In genomic region chr11:34850339-34850738, GRCh38 we compare ENCODE assay signal across 31 cellular contexts.
DNase-seq lines count a peak whose midpoint lies in the region; ATAC-seq, FAIRE-seq and TF ChIP-seq lines count a peak whose summit lies in the region.
"Had no signal": no experiment of that assay in that cellular context is flagged by ENCODE, and none has a peak within 500 bp of the region (broad histone marks: within the 10 kb centered on the region; RNA-seq: fewer than 3 reads in every experiment).

No MANE protein-coding gene starts in this region.

- CTCF ChIA-PET in HCT116 (lab: Charles Lee) = no interaction called here

- H3K9me3 ChIP-seq in HCT116 (ENCODE audit: control insufficient read depth in 1 of 2, insufficient read depth in 1 of 2, low read depth in 1 of 2, low read length in 2 of 2) (no peaks in the 10 kb centered on the region), RWPE2 (ENCODE audit: severe bottlenecking) (no peaks in the 10 kb centered on the region), esophagus squamous epithelium (no peaks in the 10 kb centered on the region), small intestine (ENCODE audit: control insufficient read depth, low read depth) (no peaks in the 10 kb centered on the region), WERI-Rb-1 (ENCODE audit: severe bottlenecking) (no peaks in the 10 kb centered on the region)
- H3K9me3 ChIP-seq: gastrocnemius medialis had no signal

- H3K4me1 ChIP-seq in HCT116 (ENCODE audit: control insufficient read depth in 1 of 2, insufficient read depth in 2 of 2, low read length in 2 of 2) (peaks cover 0 to 8% of the 10 kb centered on the region in 2 experiments; a peak in 1 of 4 replicates), RWPE2 (ENCODE audit: insufficient read depth, poor library complexity, severe bottlenecking) (peaks cover 8% of the 10 kb centered on the region), esophagus squamous epithelium (peaks cover 8 to 51% (median 9%) of the 10 kb centered on the region in 3 donors), small intestine (ENCODE audit: control insufficient read depth in 2 of 2, insufficient read depth in 1 of 2, low read depth in 1 of 2, low read length in 1 of 2) (no peaks in the 10 kb centered on the region)
- H3K4me1 ChIP-seq: BLaER1 had no signal

- TF ChIP-seq CTCF in HCT116 (IDR thresholded peaks at IDR 0.05 in 2 of 3, conservative IDR thresholded peaks at IDR 0.05 in 1 of 3; ENCODE audit: borderline replicate concordance in 1 of 3, insufficient read depth in 1 of 3, low read depth in 2 of 3, low read length in 2 of 3) (no peak), RWPE2 (IDR thresholded peaks at IDR 0.05; ENCODE audit: poor library complexity, severe bottlenecking) (no peak), esophagus squamous epithelium (IDR thresholded peaks at IDR 0.05) (no peak), WERI-Rb-1 (IDR thresholded peaks at IDR 0.05; ENCODE audit: low read depth, low read length) (no peak)

- no peaks in the 10 kb centered on the region for H3K27me3 ChIP-seq in HCT116 (ENCODE audit: insufficient read depth, low read length)
- H3K27me3 ChIP-seq in RWPE2 (ENCODE audit: insufficient read depth, poor library complexity, severe bottlenecking) = no peaks in the 10 kb centered on the region
- H3K27me3 ChIP-seq in esophagus squamous epithelium = peaks cover 0 to 6% (median 0%) of the 10 kb centered on the region in 4 donors
- H3K27me3 ChIP-seq in small intestine (ENCODE audit: control insufficient read depth in 2 of 2, insufficient read depth in 2 of 2, low read length in 2 of 2) = no peaks in the 10 kb centered on the region
- H3K27me3 ChIP-seq in WERI-Rb-1 (ENCODE audit: insufficient read depth, low read depth, severe bottlenecking) = no peaks in the 10 kb centered on the region
- H3K27me3 ChIP-seq: BLaER1 had no signal

- intact Hi-C loops in HCT116 (cut with micrococcal nuclease) (no loop called here), esophagus squamous epithelium (cut with DNase I) (no loop called here)

- RAD21 ChIA-PET in HCT116 (lab: Charles Lee; ENCODE audit: low non-redundant PET in 1 of 2, low total read pairs in 2 of 2, uncharacterized antibody in 2 of 2, unreplicated experiment in 2 of 2) = no interaction called here

- POLR2A ChIA-PET in HCT116 (lab: Charles Lee) = no interaction called here

- no TSS peak for BruUV-seq in HCT116 (replicated peaks; lab: Mats Ljungman, UMichigan)

- peak overlapping the region; percentile 7 for H2AFZ ChIP-seq in HCT116 (ENCODE audit: low read depth, low read length, poor library complexity, severe bottlenecking)

- 50 to 57% methylated on average over 4 of the region's 4 CpGs for WGBS in esophagus squamous epithelium, 2 donors
- 47 to 73% (median 53%) methylated on average over 4 of the region's 4 CpGs for WGBS in small intestine, 3 donors

- no peaks in the 10 kb centered on the region for H3K79me2 ChIP-seq in HCT116 (ENCODE audit: insufficient read depth, low read length)

- H3K27ac ChIP-seq in HCT116 (ENCODE audit: low read depth, low read length) (no peak overlapping the region), RWPE2 (ENCODE audit: poor library complexity, severe bottlenecking) (no peak overlapping the region), esophagus squamous epithelium (peak overlapping the region; percentile 5 to 89 (median 70)), small intestine (ENCODE audit: low read depth in 1 of 2, low read length in 1 of 2) (peak overlapping the region in 1 of 2 donors; percentile 20), WERI-Rb-1 (no peak overlapping the region)
- H3K27ac ChIP-seq: BLaER1, coronary artery, gastrocnemius medialis, KMS-11 had no signal

- H3K36me3 ChIP-seq in HCT116 (ENCODE audit: control insufficient read depth in 1 of 2, insufficient read depth in 2 of 2, low read length in 2 of 2) (no peaks in the 10 kb centered on the region), RWPE2 (ENCODE audit: low read depth) (no peaks in the 10 kb centered on the region), esophagus squamous epithelium (no peaks in the 10 kb centered on the region), small intestine (ENCODE audit: control insufficient read depth in 2 of 2, insufficient read depth in 2 of 2, low read length in 2 of 2) (no peaks in the 10 kb centered on the region), WERI-Rb-1 (no peaks in the 10 kb centered on the region)
- H3K36me3 ChIP-seq: BLaER1, gastrocnemius medialis had no signal

- H3K4me2 ChIP-seq in HCT116 (ENCODE audit: low read length) = no peak overlapping the region
- H3K4me2 ChIP-seq: BLaER1, KMS-11 had no signal

- no peaks in the 10 kb centered on the region for H3K9me2 ChIP-seq in HCT116 (ENCODE audit: insufficient read depth)

- TF ChIP-seq POLR2A in HCT116 (IDR thresholded peaks at IDR 0.05; ENCODE audit: borderline replicate concordance, extremely low read depth, insufficient read depth, insufficient read length) = no peak
- no peak for TF ChIP-seq POLR2A in esophagus squamous epithelium (IDR thresholded peaks at IDR 0.05)

- no peak for ATAC-seq in HCT116
- peak; percentile 74; the same call in 2 of the 3 replicates for ATAC-seq in RWPE2 (ENCODE audit: low read depth)
- no peak for ATAC-seq in HG03432 (IDR thresholded peaks at IDR 0.05; ENCODE audit: unreplicated experiment)
- no peak for ATAC-seq in GM19397 (IDR thresholded peaks at IDR 0.05; ENCODE audit: unreplicated experiment)
- ATAC-seq: activated CD8-positive, alpha-beta memory T cell treated with anti-CD3 and anti-CD28 coated beads, Interleukin-2, amount 10 ng/mL, durations not matched to agents 7 days and 5 days; gastrocnemius medialis; natural killer cell; stimulated activated naive CD8-positive, alpha-beta T cell treated with anti-CD3 and anti-CD28 coated beads, Interleukin-15, Interleukin-2, amounts not matched to agents 100 U/mL and 50 U/mL, for 24 hours had no signal

- H3K9ac ChIP-seq in HCT116 (ENCODE audit: low read length) = no peak overlapping the region
- H3K9ac ChIP-seq: BLaER1, KMS-11 had no signal

- no peaks in the 10 kb centered on the region for H4K20me1 ChIP-seq in HCT116 (ENCODE audit: insufficient read depth)
- H4K20me1 ChIP-seq: BLaER1 had no signal

- H3K4me3 ChIP-seq in HCT116 (replicated peaks in 1 of 2; ENCODE audit: low read depth in 1 of 2, low read length in 2 of 2) (no peak overlapping the region), RWPE2 (ENCODE audit: severe bottlenecking) (no peak overlapping the region), esophagus squamous epithelium (no peak overlapping the region), small intestine (ENCODE audit: low read depth in 1 of 2, low read length in 2 of 2) (no peak overlapping the region), WERI-Rb-1 (ENCODE audit: low read depth, low read length) (no peak overlapping the region)
- H3K4me3 ChIP-seq: BLaER1, coronary artery, gastrocnemius medialis had no signal

- FAIRE-seq in small intestine (lab: Jason Lieb, UNC) = no peak

- DNase-seq in HCT116 (ENCODE audit: low read depth, low spot score) (no peak), RWPE2 (ENCODE audit: low spot score) (no peak), esophagus squamous epithelium (lab: John Stamatoyannopoulos, UW) (no peak), small intestine (peak; percentile 71), NCI-H2081 treated with DMSO at 0.1 percent for 48 hours (lab: John Stamatoyannopoulos, UW) (no peak), WERI-Rb-1 (no peak)
- DNase-seq: activated B cell treated with CpG ODN at 0.5 μM for 24 hours; activated CD4-positive, alpha-beta T cell treated with anti-CD3 and anti-CD28 coated beads, Interleukin-2, amount 50 U/mL, for 1 hour; activated CD8-positive, alpha-beta memory T cell treated with anti-CD3 and anti-CD28 coated beads, Interleukin-2, amount 10 ng/mL, durations not matched to agents 7 days and 5 days; activated naive CD4-positive, alpha-beta T cell treated with anti-CD3 and anti-CD28 coated beads, Interleukin-2, amount 50 U/mL, for 16 hours; amygdala; DMS79 treated with DMSO at 0.1 percent for 48 hours; effector memory CD4-positive, alpha-beta T cell; gastrocnemius medialis; HCEC 1CT; hypothalamus; midbrain; natural killer cell; NCI-H1048; NCI-H1694; NCI-H2171; NCI-H510A treated with DMSO at 0.1 percent for 48 hours; occipital lobe; SHP77 treated with DMSO at 0.1 percent for 48 hours; stimulated activated naive CD8-positive, alpha-beta T cell treated with anti-CD3 and anti-CD28 coated beads, Interleukin-15, Interleukin-2, amounts not matched to agents 100 U/mL and 50 U/mL, for 24 hours; SW 1271 had no signal

- TF ChIP-seq RAD21 in HCT116 (IDR thresholded peaks at IDR 0.05; ENCODE audit: low read depth) = no peak

TF ChIP-seq in HCT116, 20 proteins besides CTCF, POLR2A, EP300 and RAD21 (continues in another document):
- TF ChIP-seq POLR2AphosphoS5 (IDR thresholded peaks at IDR 0.05; ENCODE audit: low read depth, low read length) = no peak
- TF ChIP-seq TCF7L2 (IDR thresholded peaks at IDR 0.05; ENCODE audit: borderline replicate concordance, extremely low read depth, insufficient read depth, insufficient read length) = no peak
- TF ChIP-seq EGR1 (IDR thresholded peaks at IDR 0.05; ENCODE audit: low read depth) = no peak
- TF ChIP-seq ATF3 (IDR thresholded peaks at IDR 0.05) = no peak
- no peak for TF ChIP-seq ZBTB33 (IDR thresholded peaks at IDR 0.05; ENCODE audit: extremely low read depth, insufficient replicate concordance, low read length)
- no peak for TF ChIP-seq SP1 (IDR thresholded peaks at IDR 0.05; ENCODE audit: low read depth)
- TF ChIP-seq ZFX (IDR thresholded peaks at IDR 0.05) = no peak
- no peak for TF ChIP-seq EZH2 (IDR thresholded peaks at IDR 0.05)
- TF ChIP-seq CEBPB (IDR thresholded peaks at IDR 0.05; ENCODE audit: low read depth) = no peak

Comparison
In these comparisons a context has a peak if more than half of its experiments do, and no peak if none do; other contexts are left out.
1. H3K27ac ChIP-seq: peak in esophagus squamous epithelium (4 of 4); none in HCT116 (single experiment), RWPE2 (single experiment) and WERI-Rb-1 (single experiment).